ENCODE assay signal across 8 cellular contexts in genomic region chr16:81095953-81096714, GRCh38. TPM values are rescaled to one million over a fixed set of nuclear protein-coding genes. Genes with fewer than 3 reads are reported as not detected.
A peak's percentile ranks its signal among the peaks of the same experiment; 100 is the strongest.
DNase-seq lines count a peak whose midpoint lies in the region; ATAC-seq and TF ChIP-seq lines count a peak whose summit lies in the region.

GCSH (minus strand) TSS chr16:81096395; CDS start chr16:81096278, 117 bp downstream.

- no peaks in the 10 kb centered on the region for H3K9me3 ChIP-seq in adipocyte (ENCODE audit: control insufficient read depth, low read length)
- H3K9me3 ChIP-seq in cardiac muscle cell (ENCODE audit: low read depth) = no peaks in the 10 kb centered on the region
- no peaks in the 10 kb centered on the region for H3K9me3 ChIP-seq in parathyroid adenoma (ENCODE audit: control insufficient read depth, low read length)
- H3K9me3 ChIP-seq in tibial nerve = no peaks in the 10 kb centered on the region

- no peak for TF ChIP-seq CTCF in cardiac muscle cell (IDR thresholded peaks at IDR 0.05; ENCODE audit: low read depth, low read length)
- no peak for TF ChIP-seq CTCF in parathyroid adenoma (IDR thresholded peaks at IDR 0.05)
- TF ChIP-seq CTCF in tibial nerve (IDR thresholded peaks at IDR 0.05) = peak in 1 of 5 experiments; percentile 16

- peak; percentile 97 for ATAC-seq in HG02759 (IDR thresholded peaks at IDR 0.05; ENCODE audit: unreplicated experiment)

- no peaks in the 10 kb centered on the region for H3K36me3 ChIP-seq in adipocyte (ENCODE audit: control insufficient read depth, insufficient read depth, low read length, severe bottlenecking)
- no peaks in the 10 kb centered on the region for H3K36me3 ChIP-seq in cardiac muscle cell
- H3K36me3 ChIP-seq in parathyroid adenoma (ENCODE audit: control insufficient read depth, insufficient read depth, low read length) = no peaks in the 10 kb centered on the region
- no peaks in the 10 kb centered on the region for H3K36me3 ChIP-seq in tibial nerve

- 0 to 1% methylated on average over 31 to 51 of the region's 83 CpGs for WGBS in tibial nerve, 2 donors

- peak within 1 kb of the TSS; percentile 89 for H3K4me2 ChIP-seq in parathyroid adenoma (ENCODE audit: low read length)

- H2AFZ ChIP-seq in parathyroid adenoma = peak within 1 kb of the TSS; percentile 95

- H3K27me3 ChIP-seq in adipocyte (replicated peaks; ENCODE audit: control insufficient read depth, insufficient read depth, low read length) = no peaks in the 10 kb centered on the region
- H3K27me3 ChIP-seq in cardiac muscle cell = no peaks in the 10 kb centered on the region
- no peaks in the 10 kb centered on the region for H3K27me3 ChIP-seq in parathyroid adenoma (ENCODE audit: control insufficient read depth, insufficient read depth, low read length)
- no peaks in the 10 kb centered on the region for H3K27me3 ChIP-seq in tibial nerve

- peak within 1 kb of the TSS; percentile 93 for H3K9ac ChIP-seq in adipocyte (ENCODE audit: low read length)
- H3K9ac ChIP-seq in parathyroid adenoma = no peak within 1 kb of the TSS

- H3K4me3 ChIP-seq in adipocyte (ENCODE audit: low read length) (peak within 1 kb of the TSS; percentile 93), cardiac muscle cell (peak within 1 kb of the TSS; percentile 73), parathyroid adenoma (ENCODE audit: low read depth, low read length) (peak within 1 kb of the TSS; percentile 79), tibial nerve (peak within 1 kb of the TSS; percentile 60 to 86 (median 75))

- peak; percentile 93 to 98 (median 95) for DNase-seq in NCI-H1417 (lab: John Stamatoyannopoulos, UW)
- DNase-seq in SW 1271 (lab: John Stamatoyannopoulos, UW) = peak; percentile 93 to 97
- peak; percentile 100 for DNase-seq in adipocyte (ENCODE audit: low read depth)
- DNase-seq in cardiac muscle cell (ENCODE audit: low read depth in 1 of 2, low spot score in 1 of 2) = peak; percentile 99 to 100
- peak; percentile 96 to 98 for DNase-seq in tibial nerve (ENCODE audit: low spot score in 2 of 2)

- H3K79me2 ChIP-seq in parathyroid adenoma = peaks cover 2% of the 10 kb centered on the region

- TF ChIP-seq POLR2A in GM10847 (IDR thresholded peaks at IDR 0.05; ENCODE audit: extremely low read depth, insufficient read length) (peak; percentile 22), tibial nerve (IDR thresholded peaks at IDR 0.05) (peak in 1 of 2 donors; percentile 49)

- H3K4me1 ChIP-seq in adipocyte (ENCODE audit: control insufficient read depth, insufficient read depth, low read length) (peaks cover 7% of the 10 kb centered on the region), cardiac muscle cell (ENCODE audit: low read depth) (no peaks in the 10 kb centered on the region), parathyroid adenoma (peaks cover 3% of the 10 kb centered on the region), tibial nerve (peaks cover 0 to 9% (median 5%) of the 10 kb centered on the region in 4 donors)

- H3K27ac ChIP-seq in cardiac muscle cell (peak within 1 kb of the TSS; percentile 69), parathyroid adenoma (peak within 1 kb of the TSS; percentile 48), tibial nerve (peak within 1 kb of the TSS; percentile 72 to 89 (median 82))

- TF ChIP-seq EP300 in tibial nerve (IDR thresholded peaks at IDR 0.05) = peak; percentile 56 to 59

RNA-seq across cellular contexts. Expression of gene GCSH, which starts in this region (rescaled TPM):
- total RNA-seq in cardiac muscle cell (15.8 and 26.1 TPM in 2 replicates), tibial nerve (10 to 100 TPM; 26.7 to 45.9 (median 29.7) TPM)
- 56.2 and 78.9 TPM in 2 replicates for polyA plus RNA-seq in cardiac muscle cell

Comparison
In these comparisons a context has a peak if more than half of its experiments do, and no peak if none do; other contexts are left out.
1. Peak in every context shown above with its lines: DNase-seq, ATAC-seq, H3K4me3 ChIP-seq and H3K27ac ChIP-seq.